Comparison of ENCODE assay signal across 25 cellular contexts in the genomic region with DNA sequence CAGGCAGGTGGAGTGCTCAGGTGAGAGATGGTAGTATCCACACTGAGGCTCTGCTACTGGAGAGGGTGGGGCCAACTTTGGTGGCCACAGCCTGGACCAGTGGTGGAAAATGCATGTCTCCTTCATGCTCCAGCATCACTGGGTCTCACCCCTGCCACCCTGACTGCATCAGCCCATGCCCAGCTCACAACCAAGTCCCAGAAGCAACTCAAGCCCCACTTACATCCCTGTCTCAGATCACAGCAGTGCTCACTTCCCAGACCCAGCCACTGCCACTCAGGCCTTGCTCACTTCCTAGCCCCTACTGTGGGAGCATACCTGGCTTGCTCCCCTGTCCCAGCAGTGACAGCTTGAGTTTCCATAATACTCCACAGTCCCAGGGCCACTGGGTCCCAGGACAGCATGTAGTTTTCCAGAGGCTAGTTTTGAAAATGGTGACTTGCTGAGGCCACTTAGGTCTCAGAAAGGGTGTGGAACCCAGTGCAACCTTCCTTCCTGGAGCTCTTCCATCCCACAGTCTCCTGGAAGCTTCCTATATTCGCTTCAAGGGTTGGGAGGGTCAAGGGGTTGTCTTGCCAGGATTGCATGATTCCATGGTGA.
"Had no signal": no experiment of that assay in that cellular context is flagged by ENCODE, and none has a peak within 500 bp of the region (broad histone marks: within the 10 kb centered on the region; RNA-seq: fewer than 3 reads in every experiment).

No MANE protein-coding gene starts in this region.

- H3K27ac Mint-ChIP-seq: activated CD4-positive, alpha-beta T cell treated with anti-CD3 and anti-CD28 coated beads, Interleukin-2, amount 10 ng/mL, durations not matched to agents 24 days and 14 days; activated naive CD4-positive, alpha-beta T cell treated with anti-CD3 and anti-CD28 coated beads for 36 hours; activated naive CD8-positive, alpha-beta T cell; activated T-helper 17 cell treated with anti-CD3 and anti-CD28 coated beads, Interleukin-2, amount 50 U/mL, for 72 hours; brain; T-helper 1 cell treated with Interleukin-12 subunit alpha and Interleukin-12 subunit beta and Interleukin-4 antibody, amounts not matched to agents 30 μg/mL and 1 μg/mL, for 36 hours; WTC11 had no signal

- H3K4me3 ChIP-seq: cardiac muscle cell, Peyer's patch, SJCRH30 had no signal

- H3K4me3 Mint-ChIP-seq: activated CD4-positive, alpha-beta T cell treated with anti-CD3 and anti-CD28 coated beads, Interleukin-2, amount 10 ng/mL, durations not matched to agents 24 days and 14 days; activated naive CD4-positive, alpha-beta T cell treated with anti-CD3 and anti-CD28 coated beads for 36 hours; activated naive CD8-positive, alpha-beta T cell; activated T-helper 17 cell treated with anti-CD3 and anti-CD28 coated beads, Interleukin-2, amount 50 U/mL, for 72 hours; brain; T-helper 1 cell treated with Interleukin-12 subunit alpha and Interleukin-12 subunit beta and Interleukin-4 antibody, amounts not matched to agents 30 μg/mL and 1 μg/mL, for 36 hours; WTC11 had no signal

- H3K27me3 ChIP-seq: cardiac muscle cell, Peyer's patch, SJCRH30 had no signal

- H3K36me3 ChIP-seq: cardiac muscle cell, SJCRH30 had no signal

- H3K27ac ChIP-seq: cardiac muscle cell, KMS-11, Peyer's patch, RWPE1, SJCRH30 had no signal

- H3K4me2 ChIP-seq: KMS-11 had no signal

- H3K9ac ChIP-seq: KMS-11 had no signal

- H3K27me3 Mint-ChIP-seq: activated CD4-positive, alpha-beta T cell treated with anti-CD3 and anti-CD28 coated beads, Interleukin-2, amount 10 ng/mL, durations not matched to agents 24 days and 14 days; activated naive CD8-positive, alpha-beta T cell; activated T-helper 17 cell treated with anti-CD3 and anti-CD28 coated beads, Interleukin-2, amount 50 U/mL, for 72 hours had no signal

- DNase-seq: activated CD4-positive, alpha-beta T cell treated with anti-CD3 and anti-CD28 coated beads, Interleukin-2, amount 10 ng/mL, durations not matched to agents 24 days and 14 days; activated CD4-positive, alpha-beta T cell treated with anti-CD3 and anti-CD28 coated beads, Interleukin-2, amount 50 U/mL, for 48 hours; activated CD4-positive, CD25-positive, alpha-beta regulatory T cell treated with anti-CD3 and anti-CD28 coated beads, Interleukin-2, amount 50 U/mL, for 72 hours; activated gamma-delta T cell; activated naive CD4-positive, alpha-beta T cell treated with anti-CD3 and anti-CD28 coated beads for 36 hours; activated T-cell treated with anti-CD3 and anti-CD28 coated beads for 4 hours; NCI-H1092; NCI-H1417; NCI-H1930; NCI-H2107; NCI-H2171 treated with DMSO at 0.1 percent for 48 hours; NCI-H345; NCI-H510A; NK-92 treated with Interleukin-12 subunit alpha and Interleukin-12 subunit beta, amount 100 ng/mL, for 24 hours; Peyer's patch; Right ventricle myocardium superior had no signal

- ATAC-seq: activated T-helper 17 cell treated with anti-CD3 and anti-CD28 coated beads, Interleukin-2, amount 50 U/mL, for 72 hours; WTC11 had no signal

- H3K4me1 ChIP-seq: Peyer's patch had no signal

- H3K4me1 Mint-ChIP-seq: activated T-helper 17 cell treated with anti-CD3 and anti-CD28 coated beads, Interleukin-2, amount 50 U/mL, for 72 hours; brain; WTC11 had no signal
